1 cellular context compared by ENCODE assay signal in genomic region chr14:76947078-76947837, GRCh38.
TF ChIP-seq lines count a peak whose summit lies in the region.

No MANE protein-coding gene starts in this region.

TF ChIP-seq in HepG2, 621 proteins besides CTCF, POLR2A, EP300 and RAD21 (continued from another document and continues in another):
- TF ChIP-seq, protein P1, sequence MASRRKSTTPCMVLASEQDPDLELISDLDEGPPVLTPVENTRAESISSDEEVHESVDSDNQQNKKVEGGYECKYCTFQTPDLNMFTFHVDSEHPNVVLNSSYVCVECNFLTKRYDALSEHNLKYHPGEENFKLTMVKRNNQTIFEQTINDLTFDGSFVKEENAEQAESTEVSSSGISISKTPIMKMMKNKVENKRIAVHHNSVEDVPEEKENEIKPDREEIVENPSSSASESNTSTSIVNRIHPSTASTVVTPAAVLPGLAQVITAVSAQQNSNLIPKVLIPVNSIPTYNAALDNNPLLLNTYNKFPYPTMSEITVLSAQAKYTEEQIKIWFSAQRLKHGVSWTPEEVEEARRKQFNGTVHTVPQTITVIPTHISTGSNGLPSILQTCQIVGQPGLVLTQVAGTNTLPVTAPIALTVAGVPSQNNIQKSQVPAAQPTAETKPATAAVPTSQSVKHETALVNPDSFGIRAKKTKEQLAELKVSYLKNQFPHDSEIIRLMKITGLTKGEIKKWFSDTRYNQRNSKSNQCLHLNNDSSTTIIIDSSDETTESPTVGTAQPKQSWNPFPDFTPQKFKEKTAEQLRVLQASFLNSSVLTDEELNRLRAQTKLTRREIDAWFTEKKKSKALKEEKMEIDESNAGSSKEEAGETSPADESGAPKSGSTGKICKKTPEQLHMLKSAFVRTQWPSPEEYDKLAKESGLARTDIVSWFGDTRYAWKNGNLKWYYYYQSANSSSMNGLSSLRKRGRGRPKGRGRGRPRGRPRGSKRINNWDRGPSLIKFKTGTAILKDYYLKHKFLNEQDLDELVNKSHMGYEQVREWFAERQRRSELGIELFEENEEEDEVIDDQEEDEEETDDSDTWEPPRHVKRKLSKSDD (CRISPR knock-in tag; IDR thresholded peaks at IDR 0.05; ENCODE audit: low read depth), result no peak
- TF ChIP-seq POGZ (CRISPR knock-in tag; IDR thresholded peaks at IDR 0.05) (no peak; the same call in 1 of the 2 replicates), ZNF800 (CRISPR knock-in tag; IDR thresholded peaks at IDR 0.05) (no peak; the same call in 1 of the 2 replicates), ESRRA (CRISPR knock-in tag; IDR thresholded peaks at IDR 0.05; ENCODE audit: low read depth) (no peak), ZNF549 (CRISPR knock-in tag; IDR thresholded peaks at IDR 0.05) (no peak), FLYWCH1 (CRISPR knock-in tag; IDR thresholded peaks at IDR 0.05) (no peak), NCOA1 (CRISPR knock-in tag; IDR thresholded peaks at IDR 0.05) (no peak), ZFP1 (CRISPR knock-in tag; IDR thresholded peaks at IDR 0.05) (0 out of 2 replicates have a peak, but pooled peaks have one; percentile 57), ONECUT2 (CRISPR knock-in tag; IDR thresholded peaks at IDR 0.05) (no peak), ZGPAT (CRISPR knock-in tag; IDR thresholded peaks at IDR 0.05) (peak; percentile 54; the same call in 1 of the 2 replicates), HOXA5 (CRISPR knock-in tag; IDR thresholded peaks at IDR 0.05) (no peak), GATA4 (IDR thresholded peaks at IDR 0.05; ENCODE audit: borderline replicate concordance, low read depth) (no peak), RCOR2 (CRISPR knock-in tag; IDR thresholded peaks at IDR 0.05) (no peak), ZMYM4 (CRISPR knock-in tag; IDR thresholded peaks at IDR 0.05) (no peak), EEA1 (CRISPR knock-in tag; IDR thresholded peaks at IDR 0.05; ENCODE audit: borderline replicate concordance) (no peak), NR2C2 (CRISPR knock-in tag; IDR thresholded peaks at IDR 0.05; ENCODE audit: borderline replicate concordance) (no peak), ZNF350 (CRISPR knock-in tag; IDR thresholded peaks at IDR 0.05; ENCODE audit: borderline replicate concordance, low read depth) (no peak), CHD4 (IDR thresholded peaks at IDR 0.05; ENCODE audit: borderline replicate concordance, low read length) (0 out of 2 replicates have a peak, but pooled peaks have one; percentile 23), PRMT3 (CRISPR knock-in tag; IDR thresholded peaks at IDR 0.05; ENCODE audit: borderline replicate concordance, low read depth) (no peak), CEBPB (IDR thresholded peaks at IDR 0.05; ENCODE audit: borderline replicate concordance, low read depth, low read length) (no peak), ZNF557 (CRISPR knock-in tag; IDR thresholded peaks at IDR 0.05) (no peak), TBP (CRISPR knock-in tag; IDR thresholded peaks at IDR 0.05) (no peak), ZNF616 (CRISPR knock-in tag; IDR thresholded peaks at IDR 0.05; ENCODE audit: low read depth) (no peak), SALL2 (CRISPR knock-in tag; IDR thresholded peaks at IDR 0.05) (no peak), ZNF766 (CRISPR knock-in tag; IDR thresholded peaks at IDR 0.05; ENCODE audit: borderline replicate concordance) (no peak), HDAC1 (CRISPR knock-in tag; IDR thresholded peaks at IDR 0.05) (peak; percentile 63; the same call in 1 of the 2 replicates), BRD4 (CRISPR knock-in tag; IDR thresholded peaks at IDR 0.05) (no peak), LCORL (IDR thresholded peaks at IDR 0.05) (peak; percentile 65; the same call in 1 of the 2 replicates), LCORL (CRISPR knock-in tag; IDR thresholded peaks at IDR 0.05) (peak; percentile 38; the same call in 1 of the 2 replicates), HNRNPUL1 (IDR thresholded peaks at IDR 0.05; ENCODE audit: low read depth, low read length) (no peak), ZNF414 (CRISPR knock-in tag; IDR thresholded peaks at IDR 0.05) (no peak), ZEB1 (IDR thresholded peaks at IDR 0.05; ENCODE audit: insufficient replicate concordance, low read depth) (no peak), GTF2F1 (IDR thresholded peaks at IDR 0.05; ENCODE audit: low read length) (no peak), RFX1 (IDR thresholded peaks at IDR 0.05) (peak; percentile 52; the same call in 1 of the 2 replicates), TAF15 (IDR thresholded peaks at IDR 0.05; ENCODE audit: low read depth, low read length, poor library complexity, severe bottlenecking) (no peak), ZNF446 (CRISPR knock-in tag; IDR thresholded peaks at IDR 0.05) (no peak), PAWR (CRISPR knock-in tag; IDR thresholded peaks at IDR 0.05; ENCODE audit: borderline replicate concordance) (no peak), ZNF780A (CRISPR knock-in tag; IDR thresholded peaks at IDR 0.05) (no peak), MAFF (IDR thresholded peaks at IDR 0.05; ENCODE audit: low read depth, low read length) (no peak)
- TF ChIP-seq, protein P2, sequence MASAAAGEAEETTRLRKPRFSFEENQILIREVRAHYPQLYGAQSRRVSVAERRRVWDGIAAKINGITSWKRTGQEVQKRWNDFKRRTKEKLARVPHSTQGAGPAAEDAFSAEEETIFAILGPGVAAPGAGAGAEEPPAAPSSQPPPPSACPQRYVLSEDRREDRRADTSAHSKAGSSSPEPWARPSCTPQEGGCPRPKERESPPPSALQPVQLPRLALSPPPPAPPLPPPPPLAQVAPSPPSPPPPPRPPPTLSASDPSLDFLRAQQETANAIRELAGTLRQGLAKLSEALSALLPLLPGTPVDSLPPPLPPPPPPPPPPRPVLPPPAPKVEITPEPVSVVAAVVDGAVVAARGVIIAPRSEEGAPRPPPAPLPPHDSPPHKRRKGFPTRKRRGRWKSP (CRISPR knock-in tag; IDR thresholded peaks at IDR 0.05), result no peak
- TF ChIP-seq, protein P3, sequence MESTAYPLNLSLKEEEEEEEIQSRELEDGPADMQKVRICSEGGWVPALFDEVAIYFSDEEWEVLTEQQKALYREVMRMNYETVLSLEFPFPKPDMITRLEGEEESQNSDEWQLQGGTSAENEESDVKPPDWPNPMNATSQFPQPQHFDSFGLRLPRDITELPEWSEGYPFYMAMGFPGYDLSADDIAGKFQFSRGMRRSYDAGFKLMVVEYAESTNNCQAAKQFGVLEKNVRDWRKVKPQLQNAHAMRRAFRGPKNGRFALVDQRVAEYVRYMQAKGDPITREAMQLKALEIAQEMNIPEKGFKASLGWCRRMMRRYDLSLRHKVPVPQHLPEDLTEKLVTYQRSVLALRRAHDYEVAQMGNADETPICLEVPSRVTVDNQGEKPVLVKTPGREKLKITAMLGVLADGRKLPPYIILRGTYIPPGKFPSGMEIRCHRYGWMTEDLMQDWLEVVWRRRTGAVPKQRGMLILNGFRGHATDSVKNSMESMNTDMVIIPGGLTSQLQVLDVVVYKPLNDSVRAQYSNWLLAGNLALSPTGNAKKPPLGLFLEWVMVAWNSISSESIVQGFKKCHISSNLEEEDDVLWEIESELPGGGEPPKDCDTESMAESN (CRISPR knock-in tag; conservative IDR thresholded peaks at IDR 0.05), result no peak
- TF ChIP-seq, protein P4, sequence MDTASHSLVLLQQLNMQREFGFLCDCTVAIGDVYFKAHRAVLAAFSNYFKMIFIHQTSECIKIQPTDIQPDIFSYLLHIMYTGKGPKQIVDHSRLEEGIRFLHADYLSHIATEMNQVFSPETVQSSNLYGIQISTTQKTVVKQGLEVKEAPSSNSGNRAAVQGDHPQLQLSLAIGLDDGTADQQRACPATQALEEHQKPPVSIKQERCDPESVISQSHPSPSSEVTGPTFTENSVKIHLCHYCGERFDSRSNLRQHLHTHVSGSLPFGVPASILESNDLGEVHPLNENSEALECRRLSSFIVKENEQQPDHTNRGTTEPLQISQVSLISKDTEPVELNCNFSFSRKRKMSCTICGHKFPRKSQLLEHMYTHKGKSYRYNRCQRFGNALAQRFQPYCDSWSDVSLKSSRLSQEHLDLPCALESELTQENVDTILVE (CRISPR knock-in tag; IDR thresholded peaks at IDR 0.05), result no peak
- TF ChIP-seq, protein P5, sequence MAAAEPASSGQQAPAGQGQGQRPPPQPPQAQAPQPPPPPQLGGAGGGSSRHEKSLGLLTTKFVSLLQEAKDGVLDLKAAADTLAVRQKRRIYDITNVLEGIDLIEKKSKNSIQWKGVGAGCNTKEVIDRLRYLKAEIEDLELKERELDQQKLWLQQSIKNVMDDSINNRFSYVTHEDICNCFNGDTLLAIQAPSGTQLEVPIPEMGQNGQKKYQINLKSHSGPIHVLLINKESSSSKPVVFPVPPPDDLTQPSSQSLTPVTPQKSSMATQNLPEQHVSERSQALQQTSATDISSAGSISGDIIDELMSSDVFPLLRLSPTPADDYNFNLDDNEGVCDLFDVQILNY (CRISPR knock-in tag; conservative IDR thresholded peaks at IDR 0.05), result no peak
- TF ChIP-seq, protein P6, sequence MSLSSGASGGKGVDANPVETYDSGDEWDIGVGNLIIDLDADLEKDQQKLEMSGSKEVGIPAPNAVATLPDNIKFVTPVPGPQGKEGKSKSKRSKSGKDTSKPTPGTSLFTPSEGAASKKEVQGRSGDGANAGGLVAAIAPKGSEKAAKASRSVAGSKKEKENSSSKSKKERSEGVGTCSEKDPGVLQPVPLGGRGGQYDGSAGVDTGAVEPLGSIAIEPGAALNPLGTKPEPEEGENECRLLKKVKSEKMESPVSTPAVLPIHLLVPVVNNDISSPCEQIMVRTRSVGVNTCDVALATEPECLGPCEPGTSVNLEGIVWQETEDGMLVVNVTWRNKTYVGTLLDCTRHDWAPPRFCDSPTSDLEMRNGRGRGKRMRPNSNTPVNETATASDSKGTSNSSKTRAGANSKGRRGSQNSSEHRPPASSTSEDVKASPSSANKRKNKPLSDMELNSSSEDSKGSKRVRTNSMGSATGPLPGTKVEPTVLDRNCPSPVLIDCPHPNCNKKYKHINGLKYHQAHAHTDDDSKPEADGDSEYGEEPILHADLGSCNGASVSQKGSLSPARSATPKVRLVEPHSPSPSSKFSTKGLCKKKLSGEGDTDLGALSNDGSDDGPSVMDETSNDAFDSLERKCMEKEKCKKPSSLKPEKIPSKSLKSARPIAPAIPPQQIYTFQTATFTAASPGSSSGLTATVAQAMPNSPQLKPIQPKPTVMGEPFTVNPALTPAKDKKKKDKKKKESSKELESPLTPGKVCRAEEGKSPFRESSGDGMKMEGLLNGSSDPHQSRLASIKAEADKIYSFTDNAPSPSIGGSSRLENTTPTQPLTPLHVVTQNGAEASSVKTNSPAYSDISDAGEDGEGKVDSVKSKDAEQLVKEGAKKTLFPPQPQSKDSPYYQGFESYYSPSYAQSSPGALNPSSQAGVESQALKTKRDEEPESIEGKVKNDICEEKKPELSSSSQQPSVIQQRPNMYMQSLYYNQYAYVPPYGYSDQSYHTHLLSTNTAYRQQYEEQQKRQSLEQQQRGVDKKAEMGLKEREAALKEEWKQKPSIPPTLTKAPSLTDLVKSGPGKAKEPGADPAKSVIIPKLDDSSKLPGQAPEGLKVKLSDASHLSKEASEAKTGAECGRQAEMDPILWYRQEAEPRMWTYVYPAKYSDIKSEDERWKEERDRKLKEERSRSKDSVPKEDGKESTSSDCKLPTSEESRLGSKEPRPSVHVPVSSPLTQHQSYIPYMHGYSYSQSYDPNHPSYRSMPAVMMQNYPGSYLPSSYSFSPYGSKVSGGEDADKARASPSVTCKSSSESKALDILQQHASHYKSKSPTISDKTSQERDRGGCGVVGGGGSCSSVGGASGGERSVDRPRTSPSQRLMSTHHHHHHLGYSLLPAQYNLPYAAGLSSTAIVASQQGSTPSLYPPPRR (CRISPR knock-in tag; IDR thresholded peaks at IDR 0.05; ENCODE audit: borderline replicate concordance), result no peak
- TF ChIP-seq, protein P7, sequence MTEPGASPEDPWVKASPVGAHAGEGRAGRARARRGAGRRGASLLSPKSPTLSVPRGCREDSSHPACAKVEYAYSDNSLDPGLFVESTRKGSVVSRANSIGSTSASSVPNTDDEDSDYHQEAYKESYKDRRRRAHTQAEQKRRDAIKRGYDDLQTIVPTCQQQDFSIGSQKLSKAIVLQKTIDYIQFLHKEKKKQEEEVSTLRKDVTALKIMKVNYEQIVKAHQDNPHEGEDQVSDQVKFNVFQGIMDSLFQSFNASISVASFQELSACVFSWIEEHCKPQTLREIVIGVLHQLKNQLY (CRISPR knock-in tag; IDR thresholded peaks at IDR 0.05), result no peak
- TF ChIP-seq, protein P8, sequence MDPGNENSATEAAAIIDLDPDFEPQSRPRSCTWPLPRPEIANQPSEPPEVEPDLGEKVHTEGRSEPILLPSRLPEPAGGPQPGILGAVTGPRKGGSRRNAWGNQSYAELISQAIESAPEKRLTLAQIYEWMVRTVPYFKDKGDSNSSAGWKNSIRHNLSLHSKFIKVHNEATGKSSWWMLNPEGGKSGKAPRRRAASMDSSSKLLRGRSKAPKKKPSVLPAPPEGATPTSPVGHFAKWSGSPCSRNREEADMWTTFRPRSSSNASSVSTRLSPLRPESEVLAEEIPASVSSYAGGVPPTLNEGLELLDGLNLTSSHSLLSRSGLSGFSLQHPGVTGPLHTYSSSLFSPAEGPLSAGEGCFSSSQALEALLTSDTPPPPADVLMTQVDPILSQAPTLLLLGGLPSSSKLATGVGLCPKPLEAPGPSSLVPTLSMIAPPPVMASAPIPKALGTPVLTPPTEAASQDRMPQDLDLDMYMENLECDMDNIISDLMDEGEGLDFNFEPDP (CRISPR knock-in tag; conservative IDR thresholded peaks at IDR 0.05), result no peak
